In the genomic region with DNA sequence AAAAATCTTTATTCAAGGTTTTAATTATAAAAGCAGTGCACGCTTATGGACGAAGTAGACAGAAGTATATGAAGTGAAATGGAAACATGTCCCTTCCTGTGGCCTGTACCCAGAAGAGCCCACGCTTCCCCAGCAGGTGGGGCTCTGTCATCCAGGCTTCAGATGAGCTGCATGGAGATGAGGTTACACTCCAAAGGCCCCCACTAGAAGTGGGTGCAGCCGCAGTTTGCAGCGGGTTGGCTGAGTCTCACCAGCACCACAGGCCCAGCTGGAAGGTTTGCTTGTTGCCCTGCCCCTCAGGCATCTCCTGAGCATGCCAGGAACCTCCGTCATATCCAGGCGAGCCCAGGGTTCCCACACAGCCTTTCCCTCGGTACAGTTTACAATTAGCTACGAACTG, we compare ENCODE assay signal across 1 cellular context.
TF ChIP-seq lines count a peak whose summit lies in the region.

No MANE protein-coding gene starts in this region.

TF ChIP-seq in GM23338, 12 proteins besides CTCF, POLR2A, EP300 and RAD21 (continued from another document):
- TF ChIP-seq, protein P1, sequence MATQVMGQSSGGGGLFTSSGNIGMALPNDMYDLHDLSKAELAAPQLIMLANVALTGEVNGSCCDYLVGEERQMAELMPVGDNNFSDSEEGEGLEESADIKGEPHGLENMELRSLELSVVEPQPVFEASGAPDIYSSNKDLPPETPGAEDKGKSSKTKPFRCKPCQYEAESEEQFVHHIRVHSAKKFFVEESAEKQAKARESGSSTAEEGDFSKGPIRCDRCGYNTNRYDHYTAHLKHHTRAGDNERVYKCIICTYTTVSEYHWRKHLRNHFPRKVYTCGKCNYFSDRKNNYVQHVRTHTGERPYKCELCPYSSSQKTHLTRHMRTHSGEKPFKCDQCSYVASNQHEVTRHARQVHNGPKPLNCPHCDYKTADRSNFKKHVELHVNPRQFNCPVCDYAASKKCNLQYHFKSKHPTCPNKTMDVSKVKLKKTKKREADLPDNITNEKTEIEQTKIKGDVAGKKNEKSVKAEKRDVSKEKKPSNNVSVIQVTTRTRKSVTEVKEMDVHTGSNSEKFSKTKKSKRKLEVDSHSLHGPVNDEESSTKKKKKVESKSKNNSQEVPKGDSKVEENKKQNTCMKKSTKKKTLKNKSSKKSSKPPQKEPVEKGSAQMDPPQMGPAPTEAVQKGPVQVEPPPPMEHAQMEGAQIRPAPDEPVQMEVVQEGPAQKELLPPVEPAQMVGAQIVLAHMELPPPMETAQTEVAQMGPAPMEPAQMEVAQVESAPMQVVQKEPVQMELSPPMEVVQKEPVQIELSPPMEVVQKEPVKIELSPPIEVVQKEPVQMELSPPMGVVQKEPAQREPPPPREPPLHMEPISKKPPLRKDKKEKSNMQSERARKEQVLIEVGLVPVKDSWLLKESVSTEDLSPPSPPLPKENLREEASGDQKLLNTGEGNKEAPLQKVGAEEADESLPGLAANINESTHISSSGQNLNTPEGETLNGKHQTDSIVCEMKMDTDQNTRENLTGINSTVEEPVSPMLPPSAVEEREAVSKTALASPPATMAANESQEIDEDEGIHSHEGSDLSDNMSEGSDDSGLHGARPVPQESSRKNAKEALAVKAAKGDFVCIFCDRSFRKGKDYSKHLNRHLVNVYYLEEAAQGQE (IDR thresholded peaks at IDR 0.05; ENCODE audit: unreplicated experiment) = no peak
- TF ChIP-seq ZNF114 (CRISPR knock-in tag; IDR thresholded peaks at IDR 0.05) = no peak
